Comparison of ENCODE assay signal across 26 cellular contexts in the genomic region with DNA sequence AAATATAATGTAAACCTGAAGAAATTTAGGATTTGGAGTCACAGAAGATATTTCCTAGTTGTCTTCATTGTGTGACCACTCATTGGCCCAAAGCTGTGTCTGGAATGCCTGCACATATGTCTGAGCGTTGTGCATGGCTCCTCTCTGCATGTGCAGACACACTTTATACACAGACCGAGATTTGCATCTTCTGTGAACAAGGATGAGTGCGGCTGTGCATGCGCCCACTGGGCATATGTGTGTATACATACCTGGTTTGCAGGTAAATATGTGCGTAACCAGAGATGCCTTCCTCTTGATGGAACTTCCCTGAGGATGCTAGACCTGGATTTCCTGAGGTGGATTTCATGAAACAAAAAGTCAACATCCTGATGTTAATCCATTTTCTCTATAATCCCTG.
"Had no signal": no experiment of that assay in that cellular context is flagged by ENCODE, and none has a peak within 500 bp of the region (broad histone marks: within the 10 kb centered on the region; RNA-seq: fewer than 3 reads in every experiment).

No MANE protein-coding gene starts in this region.

- H3K27me3 ChIP-seq: breast epithelium, gastroesophageal sphincter, neutrophil, ovary, spleen, tibial nerve had no signal

- DNase-seq: activated CD4-positive, alpha-beta T cell treated with anti-CD3 and anti-CD28 coated beads for 1 hour; activated CD4-positive, alpha-beta T cell treated with anti-CD3 and anti-CD28 coated beads, Interleukin-2, amount 10 ng/mL, durations not matched to agents 7 days and 5 days; activated CD8-positive, alpha-beta memory T cell treated with anti-CD3 and anti-CD28 coated beads for 24 hours; activated gamma-delta T cell treated with Interleukin-2 at 50 U/mL for 16 hours; activated naive CD4-positive, alpha-beta T cell treated with anti-CD3 and anti-CD28 coated beads, Interleukin-2, amount 50 U/mL, for 16 hours; activated T-cell treated with anti-CD3 and anti-CD28 coated beads, Interleukin-2, amount 50 U/mL, for 24 hours; central memory CD4-positive, alpha-beta T cell; effector CD8-positive, alpha-beta T cell; erythroblast; hippocampal formation; naive B cell; nephron progenitor cell; psoas muscle; spleen; stimulated activated naive CD4-positive, alpha-beta T cell; SW 1271; T-helper 9 cell had no signal

- H3K27me3 Mint-ChIP-seq: activated CD4-positive, alpha-beta T cell treated with anti-CD3 and anti-CD28 coated beads, Interleukin-2, amount 10 ng/mL, durations not matched to agents 7 days and 5 days; activated T-cell treated with anti-CD3 and anti-CD28 coated beads, Interleukin-2, amount 50 U/mL, for 24 hours; naive B cell had no signal

- H3K9me3 ChIP-seq: breast epithelium, gastroesophageal sphincter, neutrophil, ovary, psoas muscle, spleen, tibial nerve had no signal

- H3K27ac ChIP-seq: breast epithelium, gastroesophageal sphincter, neutrophil, ovary, psoas muscle, tibial nerve, VCaP had no signal

- H3K36me3 Mint-ChIP-seq: mesothelial cell of epicardium, naive B cell had no signal

- ATAC-seq: gastroesophageal sphincter, psoas muscle had no signal

- H3K4me3 ChIP-seq: breast epithelium, gastroesophageal sphincter, ovary, psoas muscle, spleen, tibial nerve had no signal

- FAIRE-seq: TTC549 had no signal

- H3K27ac Mint-ChIP-seq: activated CD4-positive, alpha-beta T cell treated with anti-CD3 and anti-CD28 coated beads, Interleukin-2, amount 10 ng/mL, durations not matched to agents 7 days and 5 days; activated T-cell treated with anti-CD3 and anti-CD28 coated beads, Interleukin-2, amount 50 U/mL, for 24 hours; mesothelial cell of epicardium; T-helper 1 cell treated with Interleukin-12 subunit alpha and Interleukin-12 subunit beta and Interleukin-4 antibody, amounts not matched to agents 30 μg/mL and 1 μg/mL, for 36 hours had no signal

- H3K9me3 Mint-ChIP-seq: activated CD4-positive, alpha-beta T cell treated with anti-CD3 and anti-CD28 coated beads, Interleukin-2, amount 10 ng/mL, durations not matched to agents 7 days and 5 days; activated T-cell treated with anti-CD3 and anti-CD28 coated beads, Interleukin-2, amount 50 U/mL, for 24 hours; mesothelial cell of epicardium; naive B cell; nephron progenitor cell; T-helper 1 cell treated with Interleukin-12 subunit alpha and Interleukin-12 subunit beta and Interleukin-4 antibody, amounts not matched to agents 30 μg/mL and 1 μg/mL, for 36 hours had no signal

- H3K36me3 ChIP-seq: breast epithelium, gastroesophageal sphincter, neutrophil, ovary, tibial nerve had no signal

- H3K4me3 Mint-ChIP-seq: activated CD4-positive, alpha-beta T cell treated with anti-CD3 and anti-CD28 coated beads, Interleukin-2, amount 10 ng/mL, durations not matched to agents 7 days and 5 days; activated T-cell treated with anti-CD3 and anti-CD28 coated beads, Interleukin-2, amount 50 U/mL, for 24 hours; mesothelial cell of epicardium; nephron progenitor cell; T-helper 1 cell treated with Interleukin-12 subunit alpha and Interleukin-12 subunit beta and Interleukin-4 antibody, amounts not matched to agents 30 μg/mL and 1 μg/mL, for 36 hours had no signal
